In genomic region chr6:2245954-2246863, GRCh38 we compare ENCODE assay signal across 8 cellular contexts. TPM values are rescaled to one million over a fixed set of nuclear protein-coding genes. Genes with fewer than 3 reads are reported as not detected.
DNase-seq lines count a peak whose midpoint lies in the region; ATAC-seq, FAIRE-seq and TF ChIP-seq lines count a peak whose summit lies in the region.

No MANE protein-coding gene starts in this region.

- peak; percentile 52 for DNase-seq in DND-41
- peak; percentile 24 for DNase-seq in MV-4-11 (lab: John Stamatoyannopoulos, UW)
- peak in 4 of 5 donors; percentile 21 to 33 (median 30) for DNase-seq in T-helper 1 cell
- peak; percentile 84 to 86 for DNase-seq in breast epithelium (ENCODE audit: low spot score in 2 of 2)
- peak; percentile 31 for DNase-seq in stimulated activated CD4-positive, alpha-beta T cell treated with anti-CD3 and anti-CD28 coated beads, Interleukin-12 subunit alpha, Interleukin-12 subunit beta, amount 100 ng/mL, for 4 hours

- H2AFZ ChIP-seq in DND-41 (ENCODE audit: low read depth, low read length), result peak overlapping the region; percentile 98

- peaks cover 9% of the 10 kb centered on the region for H3K36me3 ChIP-seq in DND-41 (ENCODE audit: insufficient read depth, low read length)
- no peaks in the 10 kb centered on the region for H3K36me3 ChIP-seq in breast epithelium

- ATAC-seq in DND-41 (ENCODE audit: insufficient read depth, low read depth) (0 out of 3 replicates have a peak, but pooled peaks have one; percentile 18), GM21825 (IDR thresholded peaks at IDR 0.05; ENCODE audit: unreplicated experiment) (peak; percentile 25), HG02610 (IDR thresholded peaks at IDR 0.05; ENCODE audit: unreplicated experiment) (no peak)

- TF ChIP-seq CTCF in DND-41 (IDR thresholded peaks at IDR 0.05; ENCODE audit: borderline replicate concordance, extremely low read depth, low read length, poor library complexity, severe bottlenecking), result no peak
- TF ChIP-seq CTCF in breast epithelium (IDR thresholded peaks at IDR 0.05), result no peak

- H3K27me3 ChIP-seq in DND-41 (ENCODE audit: insufficient read depth, low read length, poor library complexity) (no peaks in the 10 kb centered on the region), breast epithelium (no peaks in the 10 kb centered on the region)

- H3K4me2 ChIP-seq in DND-41 (ENCODE audit: insufficient read depth, low read length), result peak overlapping the region; percentile 99

- H3K79me2 ChIP-seq in DND-41 (ENCODE audit: insufficient read depth, low read length), result peaks cover 39% of the 10 kb centered on the region

- H3K9me3 ChIP-seq in DND-41 (ENCODE audit: insufficient read depth, low read length, severe bottlenecking) (no peaks in the 10 kb centered on the region), breast epithelium (no peaks in the 10 kb centered on the region)

- intact Hi-C loops in breast epithelium (cut with DNase I; ENCODE audit: low total_unique reads), result loop anchor here (10.0 kb wide), 1 partner anchor 631 kb away; no protein-coding TSS in a partner anchor

- peak; percentile 51 for FAIRE-seq in islet of Langerhans (lab: Jason Lieb, UNC)

- H3K4me3 ChIP-seq in DND-41 (ENCODE audit: low read depth in 1 of 2, low read length in 2 of 2), result peak overlapping the region; percentile 93 to 97
- peak overlapping the region; percentile 69 to 97 (median 95) for H3K4me3 ChIP-seq in breast epithelium

- H3K4me1 ChIP-seq in DND-41 (ENCODE audit: insufficient read depth, low read length), result peaks cover 45% of the 10 kb centered on the region
- H3K4me1 ChIP-seq in breast epithelium, result peaks cover 0 to 4% of the 10 kb centered on the region in 2 donors

- no peaks in the 10 kb centered on the region for H4K20me1 ChIP-seq in DND-41 (ENCODE audit: insufficient read depth, low read length)

- peak overlapping the region; percentile 95 for H3K27ac ChIP-seq in DND-41 (ENCODE audit: low read length)
- peak overlapping the region; percentile 92 to 96 for H3K27ac ChIP-seq in breast epithelium

- no peak for TF ChIP-seq POLR2A in breast epithelium (IDR thresholded peaks at IDR 0.05)

- H3K9ac ChIP-seq in DND-41 (ENCODE audit: low read depth, low read length), result peak overlapping the region; percentile 97

RNA-seq across cellular contexts. Expression of gene GMDS, which starts 0.8 kb away (rescaled TPM):
- total RNA-seq in breast epithelium, result 10 to 100 TPM in 2 of 3 donors, 1 to 10 TPM in 1; 7.5 to 29.2 (median 17.0) TPM

Comparison
In these comparisons a context has a peak if more than half of its experiments do, and no peak if none do; other contexts are left out.
1. DNase-seq: peak in every context shown above with its lines; median percentile 85 in breast epithelium; 52 in DND-41; 31 in stimulated activated CD4-positive, alpha-beta T cell treated with anti-CD3 and anti-CD28 coated beads, Interleukin-12 subunit alpha, Interleukin-12 subunit beta, amount 100 ng/mL, for 4 hours; 30 in T-helper 1 cell; 24 in MV-4-11.